ENCODE assay signal across 8 cellular contexts in the genomic region with DNA sequence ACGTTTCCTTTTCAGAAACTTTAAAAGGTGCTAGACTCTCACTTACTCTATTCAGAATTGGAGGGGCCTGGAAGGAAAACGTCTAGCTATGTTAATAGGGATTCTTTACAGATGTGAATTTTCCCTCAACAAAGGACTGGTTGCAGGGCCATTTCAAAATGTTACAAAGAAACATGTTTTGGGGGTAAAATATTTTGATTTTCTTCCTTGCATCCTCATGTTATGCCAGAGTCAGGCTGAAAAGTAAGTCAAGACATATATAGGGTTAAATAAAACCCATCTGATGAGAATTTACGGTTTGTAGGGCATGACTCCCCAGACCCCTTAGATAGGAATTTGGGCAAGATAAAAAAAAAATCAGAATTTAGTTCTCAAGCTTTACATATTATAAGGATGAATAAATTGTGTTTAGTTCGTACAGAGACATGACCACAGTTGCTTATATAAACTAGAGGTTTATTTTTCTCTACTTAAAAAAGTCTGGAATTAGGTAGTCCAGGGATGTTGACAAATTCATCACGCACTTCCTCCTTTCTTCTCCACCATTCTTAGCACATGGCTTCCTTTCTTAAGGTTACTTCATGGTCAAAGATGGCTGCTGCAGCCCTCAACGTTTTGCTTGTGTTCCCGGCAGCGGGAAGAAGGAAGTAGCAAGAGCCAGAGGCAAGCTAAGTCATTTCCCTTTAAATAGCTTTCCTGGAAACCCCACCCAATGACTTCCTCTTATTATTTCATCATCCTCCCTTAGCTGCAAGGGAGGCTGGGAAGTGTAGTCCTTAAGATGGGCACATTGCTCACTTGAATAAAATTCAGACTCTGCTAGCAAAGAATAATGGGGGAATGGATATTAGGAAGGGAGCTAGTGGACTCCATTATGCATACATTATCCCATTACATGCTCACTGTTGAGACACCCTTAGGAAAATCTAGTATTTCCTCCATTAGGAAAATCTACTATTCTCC. TPM values are rescaled to one million over a fixed set of nuclear protein-coding genes. Genes with fewer than 3 reads are reported as not detected.
DNase-seq lines count a peak whose midpoint lies in the region; ATAC-seq and TF ChIP-seq lines count a peak whose summit lies in the region.
"Not testable (repeated sequence)": the region's sequence is repeated elsewhere in the genome, so short reads cannot be mapped to it uniquely, and the experiment has no call there.

No MANE protein-coding gene starts in this region.

- POLR2A ChIA-PET in PC-3 (lab: Charles Lee; ENCODE audit: unreplicated experiment), result interaction anchor here (0.6 to 0.7 kb wide), 2 partner anchors 12 to 21 kb away, joined by 3 to 15 read pairs; partner anchors contain the start of gene HAPSTR1
- POLR2A ChIA-PET in activated CD4-positive, alpha-beta T cell treated with anti-CD3 and anti-CD28 coated beads, Interleukin-2, amount 10 ng/mL, durations not matched to agents 7 days and 5 days (lab: Charles Lee), result interaction anchor here (1.6 kb wide), 1 partner anchor 12 kb away, joined by 9 read pairs; the partner anchor contains the start of gene HAPSTR1

- H3K9me3 ChIP-seq in PC-3 (ENCODE audit: low read length), result not testable (repeated sequence)

- not testable (repeated sequence) for H3K9me2 ChIP-seq in PC-3 (replicated peaks; ENCODE audit: low read length)

- peaks cover 15% of the 10 kb centered on the region for H3K9me3 Mint-ChIP-seq in activated CD4-positive, alpha-beta T cell treated with anti-CD3 and anti-CD28 coated beads, Interleukin-2, amount 10 ng/mL, durations not matched to agents 7 days and 5 days

- H3K4me2 ChIP-seq in PC-3 (ENCODE audit: low read length), result not testable (repeated sequence)

- H3K27ac Mint-ChIP-seq in activated CD4-positive, alpha-beta T cell treated with anti-CD3 and anti-CD28 coated beads, Interleukin-2, amount 10 ng/mL, durations not matched to agents 7 days and 5 days, result peak overlapping the region; percentile 93

- H3K79me2 ChIP-seq in PC-3 (ENCODE audit: low read length), result not testable (repeated sequence)

- peaks cover 21% of the 10 kb centered on the region for H3K4me1 ChIP-seq in PC-3 (ENCODE audit: insufficient read depth, low read length)

- not testable (repeated sequence) for TF ChIP-seq CTCF in PC-3 (conservative IDR thresholded peaks at IDR 0.05; ENCODE audit: low read depth, low read length)

- H3K36me3 Mint-ChIP-seq in activated CD4-positive, alpha-beta T cell treated with anti-CD3 and anti-CD28 coated beads, Interleukin-2, amount 10 ng/mL, durations not matched to agents 7 days and 5 days (ENCODE audit: low read depth), result peaks cover 20% of the 10 kb centered on the region

- peaks cover 34% of the 10 kb centered on the region for H3K4me1 Mint-ChIP-seq in activated CD4-positive, alpha-beta T cell treated with anti-CD3 and anti-CD28 coated beads, Interleukin-2, amount 10 ng/mL, durations not matched to agents 7 days and 5 days

- CTCF ChIA-PET in PC-3 (lab: Charles Lee), result interaction anchor here (0.7 to 0.8 kb wide), 2 partner anchors 70 to 117 kb away, joined by 3 read pairs; no protein-coding TSS in a partner anchor
- CTCF ChIA-PET in activated CD4-positive, alpha-beta T cell treated with anti-CD3 and anti-CD28 coated beads, Interleukin-2, amount 10 ng/mL, durations not matched to agents 7 days and 5 days (lab: Charles Lee), result interaction anchor here (1.0 to 3.4 kb wide), 4 partner anchors 10 to 30 kb away, joined by 4 to 11 read pairs (median 6); partner anchors contain the start of gene HAPSTR1

- not testable (repeated sequence) for H3K4me3 Mint-ChIP-seq in activated CD4-positive, alpha-beta T cell treated with anti-CD3 and anti-CD28 coated beads, Interleukin-2, amount 10 ng/mL, durations not matched to agents 7 days and 5 days

- intact Hi-C loops in PC-3 (cut with micrococcal nuclease), result loop anchor here (1.0 kb wide), 1 partner anchor 10 kb away; no protein-coding TSS in a partner anchor

- DNase-seq in COLO829 (ENCODE audit: low spot score) (peak; percentile 73), HuH-7.5 (ENCODE audit: low spot score) (peak; percentile 39), PC-3 (peak; percentile 88), dermis blood vessel endothelial cell (peak; percentile 88), kidney glomerular epithelial cell (lab: John Stamatoyannopoulos, UW) (peak; percentile 34)
- DNase-seq in activated CD4-positive, alpha-beta T cell treated with anti-CD3 and anti-CD28 coated beads, Interleukin-2, amount 10 ng/mL, durations not matched to agents 7 days and 5 days, result peak; percentile 79
- DNase-seq in stimulated activated CD8-positive, alpha-beta memory T cell treated with anti-CD3 and anti-CD28 coated beads, Interleukin-4, amount 100 ng/mL, for 48 hours, result peak; percentile 58

- H4K20me1 ChIP-seq in PC-3 (ENCODE audit: low read length), result not testable (repeated sequence)

- not testable (repeated sequence) for H2AFZ ChIP-seq in PC-3 (ENCODE audit: low read length)

- not testable (repeated sequence) for H3K27me3 ChIP-seq in PC-3 (ENCODE audit: low read length)

- H3K27ac ChIP-seq in PC-3 (ENCODE audit: low read length), result peak overlapping the region; percentile 49

- H3K27me3 Mint-ChIP-seq in activated CD4-positive, alpha-beta T cell treated with anti-CD3 and anti-CD28 coated beads, Interleukin-2, amount 10 ng/mL, durations not matched to agents 7 days and 5 days, result not testable (repeated sequence)

- TSS peak; percentile 100 for BruUV-seq in PC-3 (replicated peaks; lab: Mats Ljungman, UMichigan)

- peak; percentile 64 for ATAC-seq in GM21447 (IDR thresholded peaks at IDR 0.05; ENCODE audit: unreplicated experiment)
- ATAC-seq in PC-3, result peak; percentile 84

- not testable (repeated sequence) for H3F3A ChIP-seq in PC-3 (ENCODE audit: low read length, unreplicated experiment)

- not testable (repeated sequence) for H3K4me3 ChIP-seq in PC-3 (ENCODE audit: low read length)

- not testable (repeated sequence) for H3K9ac ChIP-seq in PC-3 (ENCODE audit: low read length)

- H3K36me3 ChIP-seq in PC-3 (ENCODE audit: low read depth, low read length), result not testable (repeated sequence)

RNA-seq across cellular contexts. Expression of gene HAPSTR1, which starts 12.7 kb away (rescaled TPM):
- 24.4 and 28.6 TPM in 2 replicates for total RNA-seq in PC-3 (2014; rRNA removed)
- 10 to 100 TPM; 55.0 to 55.6 TPM for total RNA-seq in activated CD4-positive, alpha-beta T cell treated with anti-CD3 and anti-CD28 coated beads, Interleukin-2, amount 10 ng/mL, durations not matched to agents 7 days and 5 days
- 70.1 and 81.4 TPM in 2 replicates for total RNA-seq in dermis blood vessel endothelial cell

Comparison
In these comparisons a context has a peak if more than half of its experiments do, and no peak if none do; other contexts are left out.
1. DNase-seq: peak in every context shown above with its lines; median percentile 88 in PC-3; 88 in dermis blood vessel endothelial cell; 79 in activated CD4-positive, alpha-beta T cell treated with anti-CD3 and anti-CD28 coated beads, Interleukin-2, amount 10 ng/mL, durations not matched to agents 7 days and 5 days; 73 in COLO829; 58 in stimulated activated CD8-positive, alpha-beta memory T cell treated with anti-CD3 and anti-CD28 coated beads, Interleukin-4, amount 100 ng/mL, for 48 hours; 39 in HuH-7.5; 34 in kidney glomerular epithelial cell.